ENCODE assay signal across 1 cellular context in the genomic region with DNA sequence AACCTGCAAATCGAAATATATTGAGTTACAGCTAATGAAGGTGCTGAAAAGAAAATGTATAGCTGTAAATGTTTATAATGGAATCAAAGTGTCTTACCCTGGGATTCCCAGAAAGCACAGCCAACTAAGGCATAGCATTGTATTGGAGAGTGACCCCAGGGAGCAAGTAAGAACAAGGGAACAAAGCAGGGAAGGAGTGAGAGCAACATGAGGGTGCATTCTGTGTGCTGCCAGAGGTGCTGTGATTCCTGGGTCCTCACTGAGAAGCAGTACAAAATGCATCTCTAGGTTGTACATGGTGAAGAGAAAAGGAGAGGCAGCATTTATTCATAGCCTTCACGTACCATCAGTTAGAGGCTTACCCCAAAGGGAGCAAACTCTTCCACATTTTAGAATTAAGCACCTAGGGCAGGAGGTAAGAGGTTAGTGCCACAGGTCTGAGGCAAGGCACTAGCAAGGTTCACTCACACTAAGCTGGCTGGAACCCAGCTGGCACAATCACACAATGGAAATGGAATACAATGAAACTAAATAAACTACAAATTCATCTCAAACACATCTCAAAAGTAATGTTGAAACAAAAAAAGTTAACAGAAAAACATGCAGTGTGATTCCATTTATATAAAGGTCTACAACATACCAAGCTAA.
TF ChIP-seq lines count a peak whose summit lies in the region.

No MANE protein-coding gene starts in this region.

TF ChIP-seq in GM23338, 12 proteins besides CTCF, POLR2A, EP300 and RAD21 (continued from another document):
- TF ChIP-seq, protein P1, sequence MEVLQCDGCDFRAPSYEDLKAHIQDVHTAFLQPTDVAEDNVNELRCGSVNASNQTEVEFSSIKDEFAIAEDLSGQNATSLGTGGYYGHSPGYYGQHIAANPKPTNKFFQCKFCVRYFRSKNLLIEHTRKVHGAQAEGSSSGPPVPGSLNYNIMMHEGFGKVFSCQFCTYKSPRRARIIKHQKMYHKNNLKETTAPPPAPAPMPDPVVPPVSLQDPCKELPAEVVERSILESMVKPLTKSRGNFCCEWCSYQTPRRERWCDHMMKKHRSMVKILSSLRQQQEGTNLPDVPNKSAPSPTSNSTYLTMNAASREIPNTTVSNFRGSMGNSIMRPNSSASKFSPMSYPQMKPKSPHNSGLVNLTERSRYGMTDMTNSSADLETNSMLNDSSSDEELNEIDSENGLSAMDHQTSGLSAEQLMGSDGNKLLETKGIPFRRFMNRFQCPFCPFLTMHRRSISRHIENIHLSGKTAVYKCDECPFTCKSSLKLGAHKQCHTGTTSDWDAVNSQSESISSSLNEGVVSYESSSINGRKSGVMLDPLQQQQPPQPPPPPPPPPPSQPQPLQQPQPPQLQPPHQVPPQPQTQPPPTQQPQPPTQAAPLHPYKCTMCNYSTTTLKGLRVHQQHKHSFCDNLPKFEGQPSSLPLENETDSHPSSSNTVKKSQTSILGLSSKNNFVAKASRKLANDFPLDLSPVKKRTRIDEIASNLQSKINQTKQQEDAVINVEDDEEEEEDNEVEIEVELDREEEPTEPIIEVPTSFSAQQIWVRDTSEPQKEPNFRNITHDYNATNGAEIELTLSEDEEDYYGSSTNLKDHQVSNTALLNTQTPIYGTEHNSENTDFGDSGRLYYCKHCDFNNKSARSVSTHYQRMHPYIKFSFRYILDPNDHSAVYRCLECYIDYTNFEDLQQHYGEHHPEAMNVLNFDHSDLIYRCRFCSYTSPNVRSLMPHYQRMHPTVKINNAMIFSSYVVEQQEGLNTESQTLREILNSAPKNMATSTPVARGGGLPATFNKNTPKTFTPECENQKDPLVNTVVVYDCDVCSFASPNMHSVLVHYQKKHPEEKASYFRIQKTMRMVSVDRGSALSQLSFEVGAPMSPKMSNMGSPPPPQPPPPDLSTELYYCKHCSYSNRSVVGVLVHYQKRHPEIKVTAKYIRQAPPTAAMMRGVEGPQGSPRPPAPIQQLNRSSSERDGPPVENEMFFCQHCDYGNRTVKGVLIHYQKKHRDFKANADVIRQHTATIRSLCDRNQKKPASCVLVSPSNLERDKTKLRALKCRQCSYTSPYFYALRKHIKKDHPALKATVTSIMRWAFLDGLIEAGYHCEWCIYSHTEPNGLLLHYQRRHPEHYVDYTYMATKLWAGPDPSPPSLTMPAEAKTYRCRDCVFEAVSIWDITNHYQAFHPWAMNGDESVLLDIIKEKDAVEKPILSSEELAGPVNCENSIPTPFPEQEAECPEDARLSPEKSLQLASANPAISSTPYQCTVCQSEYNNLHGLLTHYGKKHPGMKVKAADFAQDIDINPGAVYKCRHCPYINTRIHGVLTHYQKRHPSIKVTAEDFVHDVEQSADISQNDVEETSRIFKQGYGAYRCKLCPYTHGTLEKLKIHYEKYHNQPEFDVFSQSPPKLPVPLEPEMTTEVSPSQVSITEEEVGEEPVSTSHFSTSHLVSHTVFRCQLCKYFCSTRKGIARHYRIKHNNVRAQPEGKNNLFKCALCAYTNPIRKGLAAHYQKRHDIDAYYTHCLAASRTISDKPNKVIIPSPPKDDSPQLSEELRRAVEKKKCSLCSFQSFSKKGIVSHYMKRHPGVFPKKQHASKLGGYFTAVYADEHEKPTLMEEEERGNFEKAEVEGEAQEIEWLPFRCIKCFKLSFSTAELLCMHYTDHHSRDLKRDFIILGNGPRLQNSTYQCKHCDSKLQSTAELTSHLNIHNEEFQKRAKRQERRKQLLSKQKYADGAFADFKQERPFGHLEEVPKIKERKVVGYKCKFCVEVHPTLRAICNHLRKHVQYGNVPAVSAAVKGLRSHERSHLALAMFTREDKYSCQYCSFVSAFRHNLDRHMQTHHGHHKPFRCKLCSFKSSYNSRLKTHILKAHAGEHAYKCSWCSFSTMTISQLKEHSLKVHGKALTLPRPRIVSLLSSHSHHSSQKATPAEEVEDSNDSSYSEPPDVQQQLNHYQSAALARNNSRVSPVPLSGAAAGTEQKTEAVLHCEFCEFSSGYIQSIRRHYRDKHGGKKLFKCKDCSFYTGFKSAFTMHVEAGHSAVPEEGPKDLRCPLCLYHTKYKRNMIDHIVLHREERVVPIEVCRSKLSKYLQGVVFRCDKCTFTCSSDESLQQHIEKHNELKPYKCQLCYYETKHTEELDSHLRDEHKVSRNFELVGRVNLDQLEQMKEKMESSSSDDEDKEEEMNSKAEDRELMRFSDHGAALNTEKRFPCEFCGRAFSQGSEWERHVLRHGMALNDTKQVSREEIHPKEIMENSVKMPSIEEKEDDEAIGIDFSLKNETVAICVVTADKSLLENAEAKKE (CRISPR knock-in tag; IDR thresholded peaks at IDR 0.05), result no peak
- TF ChIP-seq, protein P2, sequence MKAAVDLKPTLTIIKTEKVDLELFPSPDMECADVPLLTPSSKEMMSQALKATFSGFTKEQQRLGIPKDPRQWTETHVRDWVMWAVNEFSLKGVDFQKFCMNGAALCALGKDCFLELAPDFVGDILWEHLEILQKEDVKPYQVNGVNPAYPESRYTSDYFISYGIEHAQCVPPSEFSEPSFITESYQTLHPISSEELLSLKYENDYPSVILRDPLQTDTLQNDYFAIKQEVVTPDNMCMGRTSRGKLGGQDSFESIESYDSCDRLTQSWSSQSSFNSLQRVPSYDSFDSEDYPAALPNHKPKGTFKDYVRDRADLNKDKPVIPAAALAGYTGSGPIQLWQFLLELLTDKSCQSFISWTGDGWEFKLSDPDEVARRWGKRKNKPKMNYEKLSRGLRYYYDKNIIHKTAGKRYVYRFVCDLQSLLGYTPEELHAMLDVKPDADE (IDR thresholded peaks at IDR 0.05), result no peak
